Comparison of ENCODE assay signal across 17 cellular contexts in genomic region chr9:90884178-90884577, GRCh38.
DNase-seq lines count a peak whose midpoint lies in the region; FAIRE-seq and TF ChIP-seq lines count a peak whose summit lies in the region.
"Had no signal": no experiment of that assay in that cellular context is flagged by ENCODE, and none has a peak within 500 bp of the region (broad histone marks: within the 10 kb centered on the region; RNA-seq: fewer than 3 reads in every experiment).

No MANE protein-coding gene starts in this region.

- H3K27ac Mint-ChIP-seq in astrocyte (ENCODE audit: unreplicated experiment) = no peak overlapping the region
- H3K27ac Mint-ChIP-seq: CD4-positive, alpha-beta T cell had no signal

- no peak overlapping the region for H3K4me3 Mint-ChIP-seq in astrocyte (ENCODE audit: unreplicated experiment)
- H3K4me3 Mint-ChIP-seq: CD4-positive, alpha-beta T cell had no signal

- H3K79me2 ChIP-seq in astrocyte (ENCODE audit: insufficient read depth, low read length) = no peaks in the 10 kb centered on the region

- no peak for TF ChIP-seq POLR2A in GM12892 (IDR thresholded peaks at IDR 0.05; ENCODE audit: low read depth, low read length)

- H2AFZ ChIP-seq in astrocyte (ENCODE audit: low read depth, low read length) = no peak overlapping the region

- 83 to 88% (median 83%) methylated on average over 8 of the region's 8 CpGs for WGBS in small intestine, 3 donors

- no peaks in the 10 kb centered on the region for H4K20me1 ChIP-seq in astrocyte (ENCODE audit: insufficient read depth, low read length)

- DNase-seq in D721Med (ENCODE audit: insufficient read length, low spot score) (no peak), GM12892 (ENCODE audit: insufficient read length) (no peak), astrocyte (ENCODE audit: low read depth) (no peak), small intestine (no peak), NCI-H187 treated with DMSO at 0.1 percent for 48 hours (lab: John Stamatoyannopoulos, UW) (no peak), anterior cingulate cortex (lab: John Stamatoyannopoulos, UW) (no peak), NCI-H1694 (lab: John Stamatoyannopoulos, UW) (no peak), iPS-NIHi7 (ENCODE audit: extremely low spot score) (no peak)
- DNase-seq: AML-193; CD4-positive, alpha-beta T cell had no signal

- no peaks in the 10 kb centered on the region for H3K36me3 Mint-ChIP-seq in astrocyte (ENCODE audit: low read depth, unreplicated experiment)

- H3K4me1 ChIP-seq in astrocyte (ENCODE audit: insufficient read depth, low read length) = no peaks in the 10 kb centered on the region
- H3K4me1 ChIP-seq in small intestine (ENCODE audit: control insufficient read depth in 2 of 2, insufficient read depth in 1 of 2, low read depth in 1 of 2, low read length in 1 of 2) = no peaks in the 10 kb centered on the region
- H3K4me1 ChIP-seq: HAP-1 had no signal

- no peak overlapping the region for H3K9ac ChIP-seq in astrocyte (ENCODE audit: low read length)
- H3K9ac ChIP-seq: KMS-11 had no signal

- H3K9me3 Mint-ChIP-seq in astrocyte (ENCODE audit: unreplicated experiment) = no peaks in the 10 kb centered on the region

- no peak for TF ChIP-seq CTCF in D721Med (IDR thresholded peaks at IDR 0.05; ENCODE audit: insufficient read depth, missing control alignments)
- no peak for TF ChIP-seq CTCF in astrocyte (IDR thresholded peaks at IDR 0.05; ENCODE audit: insufficient read depth, low read depth, low read length)

- H3K27ac ChIP-seq in astrocyte (ENCODE audit: low read depth, low read length) = no peak overlapping the region
- no peak overlapping the region for H3K27ac ChIP-seq in small intestine (ENCODE audit: low read depth in 1 of 2, low read length in 1 of 2)
- H3K27ac ChIP-seq: C4-2B, KMS-11 had no signal

- H3K27me3 ChIP-seq in astrocyte (ENCODE audit: insufficient read depth, low read length) = peaks cover 2% of the 10 kb centered on the region
- no peaks in the 10 kb centered on the region for H3K27me3 ChIP-seq in small intestine (ENCODE audit: control insufficient read depth in 2 of 2, insufficient read depth in 2 of 2, low read length in 2 of 2)

- FAIRE-seq in D721Med (lab: Jason Lieb, UNC) (peak; percentile 93), GM12892 (lab: Jason Lieb, UNC) (peak; percentile 79), astrocyte (lab: Jason Lieb, UNC) (peak; percentile 94), small intestine (lab: Jason Lieb, UNC) (peak; percentile 94)
- FAIRE-seq: A204.1, G401.6, GM19239, H1 had no signal

- H3K4me3 ChIP-seq in astrocyte (ENCODE audit: insufficient read depth, low read depth, low read length) (no peak overlapping the region), small intestine (ENCODE audit: low read depth in 1 of 2, low read length in 2 of 2) (no peak overlapping the region)
- H3K4me3 ChIP-seq: HAP-1 had no signal

- H3K4me1 Mint-ChIP-seq in astrocyte (ENCODE audit: low read depth, unreplicated experiment) = no peaks in the 10 kb centered on the region

- H3K36me3 ChIP-seq in astrocyte (ENCODE audit: insufficient read depth, low read length) (no peaks in the 10 kb centered on the region), small intestine (ENCODE audit: control insufficient read depth in 2 of 2, insufficient read depth in 2 of 2, low read length in 2 of 2) (peaks cover 2 to 15% of the 10 kb centered on the region in 2 donors)
- H3K36me3 ChIP-seq: HAP-1 had no signal

- no peak overlapping the region for H3K4me2 ChIP-seq in astrocyte (ENCODE audit: low read length)
- H3K4me2 ChIP-seq: KMS-11 had no signal

- H3K9me3 ChIP-seq in astrocyte (ENCODE audit: insufficient read depth, low read depth, low read length) (no peaks in the 10 kb centered on the region), small intestine (ENCODE audit: control insufficient read depth, low read depth) (no peaks in the 10 kb centered on the region)
- H3K9me3 ChIP-seq: HAP-1 had no signal

- no peaks in the 10 kb centered on the region for H3K27me3 Mint-ChIP-seq in astrocyte (ENCODE audit: low read depth, unreplicated experiment)
